Comparison of ENCODE assay signal across 11 cellular contexts in the genomic region with DNA sequence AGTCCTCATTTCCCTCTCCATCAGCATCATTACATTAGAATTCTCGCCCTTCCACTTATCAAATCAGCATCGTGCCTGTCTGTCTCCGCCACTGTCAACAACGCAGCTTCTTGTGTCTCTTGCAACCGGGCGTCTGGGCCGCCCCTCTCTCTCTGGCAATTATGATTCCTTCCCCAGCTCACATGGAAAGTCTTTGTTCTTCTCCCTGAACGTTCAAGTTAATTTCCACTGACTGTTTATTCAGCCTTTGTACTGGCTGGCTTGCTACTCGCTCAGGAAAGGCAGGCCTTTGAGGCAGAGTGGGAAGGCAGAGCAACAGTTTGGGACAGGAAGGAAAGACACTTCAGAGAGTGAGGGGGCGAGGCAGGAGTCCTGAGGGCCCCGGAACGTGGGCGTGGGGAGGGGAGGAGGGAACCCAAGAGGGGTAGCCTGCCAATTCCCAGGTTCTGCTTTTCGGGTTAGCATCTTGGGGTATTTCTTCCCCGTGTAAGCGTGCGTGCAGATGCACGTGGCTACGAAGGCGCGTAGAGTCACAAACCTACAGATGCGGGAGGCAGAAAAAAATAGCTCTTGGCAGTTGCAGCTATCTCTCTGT. TPM values are rescaled to one million over a fixed set of nuclear protein-coding genes. Genes with fewer than 3 reads are reported as not detected.
A peak's percentile ranks its signal among the peaks of the same experiment; 100 is the strongest.
DNase-seq lines count a peak whose midpoint lies in the region; TF ChIP-seq lines count a peak whose summit lies in the region.
"Had no signal": no experiment of that assay in that cellular context is flagged by ENCODE, and none has a peak within 500 bp of the region (broad histone marks: within the 10 kb centered on the region; RNA-seq: fewer than 3 reads in every experiment).

No MANE protein-coding gene starts in this region.

- H3K79me2 ChIP-seq in Karpas-422 (ENCODE audit: low read length): no peaks in the 10 kb centered on the region

- H3K9me3 ChIP-seq in Karpas-422 (ENCODE audit: low read length): no peaks in the 10 kb centered on the region
- H3K9me3 ChIP-seq: testis had no signal

- no peaks in the 10 kb centered on the region for H3K9me3 Mint-ChIP-seq in activated naive CD8-positive, alpha-beta T cell (ENCODE audit: low read depth)
- no peaks in the 10 kb centered on the region for H3K9me3 Mint-ChIP-seq in activated naive CD8-positive, alpha-beta T cell treated with anti-CD3 and anti-CD28 coated beads for 36 hours
- H3K9me3 Mint-ChIP-seq in endothelial cell (ENCODE audit: unreplicated experiment): no peaks in the 10 kb centered on the region

- peaks cover 11% of the 10 kb centered on the region for H3K4me1 Mint-ChIP-seq in activated naive CD8-positive, alpha-beta T cell (ENCODE audit: low read depth)
- peaks cover 13% of the 10 kb centered on the region for H3K4me1 Mint-ChIP-seq in activated naive CD8-positive, alpha-beta T cell treated with anti-CD3 and anti-CD28 coated beads for 36 hours
- peaks cover 29% of the 10 kb centered on the region for H3K4me1 Mint-ChIP-seq in endothelial cell (ENCODE audit: unreplicated experiment)

- no peaks in the 10 kb centered on the region for H3K27me3 ChIP-seq in Karpas-422 (ENCODE audit: low read length)
- H3K27me3 ChIP-seq: testis had no signal

- H3K9ac ChIP-seq in Karpas-422 (ENCODE audit: low read length): no peak overlapping the region

- no peaks in the 10 kb centered on the region for H3K9me2 ChIP-seq in Karpas-422 (replicated peaks; ENCODE audit: insufficient read depth, low read length)

- H3K36me3 ChIP-seq in Karpas-422 (ENCODE audit: insufficient read depth, low read length): no peaks in the 10 kb centered on the region

- no peaks in the 10 kb centered on the region for H3K27me3 Mint-ChIP-seq in activated naive CD8-positive, alpha-beta T cell
- peaks cover 2% of the 10 kb centered on the region for H3K27me3 Mint-ChIP-seq in activated naive CD8-positive, alpha-beta T cell treated with anti-CD3 and anti-CD28 coated beads for 36 hours
- no peaks in the 10 kb centered on the region for H3K27me3 Mint-ChIP-seq in endothelial cell (ENCODE audit: unreplicated experiment)

- no peak for TF ChIP-seq CTCF in endothelial cell (IDR thresholded peaks at IDR 0.05; ENCODE audit: unreplicated experiment)

- H3K4me3 Mint-ChIP-seq in activated naive CD8-positive, alpha-beta T cell: peak overlapping the region; percentile 21
- H3K4me3 Mint-ChIP-seq in activated naive CD8-positive, alpha-beta T cell treated with anti-CD3 and anti-CD28 coated beads for 36 hours: no peak overlapping the region
- H3K4me3 Mint-ChIP-seq in endothelial cell (ENCODE audit: unreplicated experiment): no peak overlapping the region

- H3K4me3 ChIP-seq in Karpas-422 (ENCODE audit: low read length): no peak overlapping the region

- no peaks in the 10 kb centered on the region for H4K20me1 ChIP-seq in Karpas-422 (ENCODE audit: insufficient read depth, low read depth, low read length)

- no peaks in the 10 kb centered on the region for H3K36me3 Mint-ChIP-seq in activated naive CD8-positive, alpha-beta T cell
- no peaks in the 10 kb centered on the region for H3K36me3 Mint-ChIP-seq in activated naive CD8-positive, alpha-beta T cell treated with anti-CD3 and anti-CD28 coated beads for 36 hours
- no peaks in the 10 kb centered on the region for H3K36me3 Mint-ChIP-seq in endothelial cell (ENCODE audit: low read depth, unreplicated experiment)

- H3K4me1 ChIP-seq in Karpas-422 (ENCODE audit: low read length): peaks cover 25% of the 10 kb centered on the region

- H3K4me2 ChIP-seq in Karpas-422 (ENCODE audit: low read depth, low read length, poor library complexity, severe bottlenecking): no peak overlapping the region

- H3K27ac ChIP-seq in Karpas-422 (ENCODE audit: low read length): no peak overlapping the region
- H3K27ac ChIP-seq: testis had no signal

- in situ Hi-C loops in ACHN (cut with HindIII; ENCODE audit: low pct_ligation_motif_present, low pct_unique_long_range_greater_than_20kb, low sequenced_read_pairs): no loop called here

- no peak for DNase-seq in activated naive CD8-positive, alpha-beta T cell treated with anti-CD3 and anti-CD28 coated beads for 36 hours
- DNase-seq in NCI-H2227 (lab: John Stamatoyannopoulos, UW; ENCODE audit: unreplicated experiment): peak; percentile 81
- peak; percentile 19 for DNase-seq in endothelial cell (ENCODE audit: low spot score)
- DNase-seq in retina: peak; percentile 85
- DNase-seq in D341Med (ENCODE audit: low spot score): no peak
- DNase-seq in Karpas-422: no peak
- no peak for DNase-seq in ACHN
- DNase-seq: left cardiac atrium, T-helper 1 cell, testis had no signal

- H3K27ac Mint-ChIP-seq in activated naive CD8-positive, alpha-beta T cell: no peak overlapping the region
- no peak overlapping the region for H3K27ac Mint-ChIP-seq in activated naive CD8-positive, alpha-beta T cell treated with anti-CD3 and anti-CD28 coated beads for 36 hours
- peak overlapping the region; percentile 21 for H3K27ac Mint-ChIP-seq in endothelial cell (ENCODE audit: unreplicated experiment)

- H2AFZ ChIP-seq in Karpas-422 (ENCODE audit: low read length): no peak overlapping the region

RNA-seq across cellular contexts. Expression of a gene that starts 50.8 kb away (rescaled TPM):
- total RNA-seq in activated naive CD8-positive, alpha-beta T cell treated with anti-CD3 and anti-CD28 coated beads for 36 hours: 10 to 100 TPM; 39.5 to 43.2 TPM
- total RNA-seq in endothelial cell (ENCODE audit: unreplicated experiment): 24.6 TPM
- 56.1 and 71.2 TPM in 2 replicates for total RNA-seq in Karpas-422 (2014; rRNA removed; shearing (Covaris generic); ENCODE audit: low replicate concordance)

Comparison
In these comparisons a context has a peak if more than half of its experiments do, and no peak if none do; other contexts are left out.
1. DNase-seq: peak in NCI-H2227 (single experiment), endothelial cell (single experiment) and retina (single experiment); none in activated naive CD8-positive, alpha-beta T cell treated with anti-CD3 and anti-CD28 coated beads for 36 hours (single experiment), D341Med (single experiment), Karpas-422 (single experiment) and ACHN (single experiment).